ENCODE assay signal across 8 cellular contexts in the genomic region with DNA sequence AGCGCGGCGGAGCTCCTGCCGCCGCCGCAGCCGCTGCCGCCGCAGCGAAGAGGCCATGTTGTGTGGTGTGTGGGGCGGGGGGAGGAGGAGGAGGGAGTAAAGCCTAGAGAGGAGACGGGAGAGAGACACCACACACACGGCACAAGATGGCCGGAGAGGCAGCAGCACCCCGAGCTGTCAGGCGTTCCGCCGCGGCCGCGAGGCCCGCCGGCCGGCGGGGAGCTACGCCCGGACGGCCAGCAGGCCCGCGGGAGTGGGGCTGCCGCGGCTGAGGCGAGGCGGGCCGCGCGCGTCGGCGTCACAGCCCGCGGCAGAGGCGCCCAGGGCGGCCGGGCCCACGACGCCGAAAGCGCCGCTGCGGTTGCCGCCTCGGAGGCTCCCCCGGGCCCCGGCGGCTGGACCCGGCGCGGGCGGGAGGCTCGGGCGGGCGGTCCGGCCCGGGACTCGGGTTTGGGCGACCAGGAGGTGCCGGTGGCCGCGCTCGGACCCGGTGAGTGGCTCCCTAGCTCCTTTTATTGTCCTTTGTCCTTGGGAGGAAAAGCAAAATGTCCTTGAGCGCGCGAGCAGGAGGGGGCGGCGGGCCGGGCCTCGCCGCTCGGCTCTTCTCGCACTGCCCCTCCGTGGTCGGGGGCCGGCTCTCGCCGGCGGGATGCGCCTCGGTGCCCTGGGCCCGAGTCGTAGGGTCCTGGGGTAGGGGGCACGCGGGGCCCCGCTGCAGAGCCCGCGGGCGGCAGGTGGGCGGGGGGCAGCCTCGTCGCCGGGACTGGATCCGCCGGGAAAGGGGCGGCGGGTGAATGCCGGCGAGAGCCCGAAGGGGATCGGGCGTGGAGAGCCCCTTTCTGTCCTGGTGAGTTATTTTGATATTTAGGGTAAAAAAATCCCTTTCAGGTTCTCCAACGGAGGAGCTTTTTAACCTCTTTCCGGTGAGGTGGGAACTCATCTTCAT. TPM values are rescaled to one million over a fixed set of nuclear protein-coding genes. Genes with fewer than 3 reads are reported as not detected.
A peak's percentile ranks its signal among the peaks of the same experiment; 100 is the strongest.
DNase-seq lines count a peak whose midpoint lies in the region; ATAC-seq and TF ChIP-seq lines count a peak whose summit lies in the region.

No MANE protein-coding gene starts in this region.

- POLR2A ChIA-PET in activated CD8-positive, alpha-beta T cell treated with anti-CD3 and anti-CD28 coated beads for 36 hours (lab: Charles Lee) = interaction anchor here (0.6 to 19.7 kb wide), 27 partner anchors 10 to 106 kb away, joined by 3 to 642 read pairs (median 8); partner anchors contain the start of gene CHD2

- peak; percentile 33 for DNase-seq in GM10266 (ENCODE audit: extremely low spot score)
- peak; percentile 33 for DNase-seq in activated CD8-positive, alpha-beta T cell treated with anti-CD3 and anti-CD28 coated beads for 36 hours
- DNase-seq in 8988T = no peak
- no peak for DNase-seq in dedifferentiated amniotic fluid mesenchymal stem cell (ENCODE audit: extremely low spot score)

- no peak for TF ChIP-seq CTCF in GM10266 (IDR thresholded peaks at IDR 0.05; ENCODE audit: control insufficient read depth, insufficient read depth, low read depth, missing control alignments)
- no peak for TF ChIP-seq CTCF in activated CD8-positive, alpha-beta T cell treated with anti-CD3 and anti-CD28 coated beads for 36 hours (IDR thresholded peaks at IDR 0.05)

- peaks cover 39% of the 10 kb centered on the region for H3K4me1 ChIP-seq in neuron (ENCODE audit: insufficient read depth, low read length)

- peak overlapping the region; percentile 99 for H3K4me3 Mint-ChIP-seq in activated CD8-positive, alpha-beta T cell treated with anti-CD3 and anti-CD28 coated beads for 36 hours

- intact Hi-C loops in activated CD8-positive, alpha-beta T cell treated with anti-CD3 and anti-CD28 coated beads for 36 hours (cut with micrococcal nuclease) = loop anchor here (1.0 to 5.0 kb wide), 5 partner anchors 22 to 74 kb away; no protein-coding TSS in a partner anchor

- H3K4me1 Mint-ChIP-seq in activated CD8-positive, alpha-beta T cell treated with anti-CD3 and anti-CD28 coated beads for 36 hours (ENCODE audit: low read depth) = peaks cover 48% of the 10 kb centered on the region

- H3K4me3 ChIP-seq in neuron (ENCODE audit: low read length) = peak overlapping the region; percentile 94

- H3K9me3 ChIP-seq in neuron (ENCODE audit: low read length) = no peaks in the 10 kb centered on the region

- ATAC-seq in GM21529 (IDR thresholded peaks at IDR 0.05; ENCODE audit: unreplicated experiment) (peak; percentile 58), esophagus mucosa (peak; percentile 95)
- ATAC-seq in activated CD8-positive, alpha-beta T cell treated with anti-CD3 and anti-CD28 coated beads for 36 hours = peak; percentile 74

- CTCF ChIA-PET in activated CD8-positive, alpha-beta T cell treated with anti-CD3 and anti-CD28 coated beads for 36 hours (lab: Charles Lee) = interaction anchor here (0.6 to 6.7 kb wide), 14 partner anchors 20 to 85 kb away, joined by 3 to 64 read pairs (median 6); partner anchors contain the start of gene CHD2

- no peaks in the 10 kb centered on the region for H3K9me3 Mint-ChIP-seq in activated CD8-positive, alpha-beta T cell treated with anti-CD3 and anti-CD28 coated beads for 36 hours

- no peak overlapping the region for H2AFZ ChIP-seq in neuron (ENCODE audit: low read depth, low read length)

- TF ChIP-seq EP300 in Ishikawa (IDR thresholded peaks at IDR 0.05; ENCODE audit: borderline replicate concordance) = peak; percentile 68

- H3K36me3 ChIP-seq in neuron (ENCODE audit: insufficient read depth, low read length) = peaks cover 30% of the 10 kb centered on the region

- TF ChIP-seq RAD21 in Ishikawa (IDR thresholded peaks at IDR 0.05; ENCODE audit: low read depth) = peak; percentile 23; the same call in 1 of the 2 replicates

- peak overlapping the region; percentile 99 for H3K27ac Mint-ChIP-seq in activated CD8-positive, alpha-beta T cell treated with anti-CD3 and anti-CD28 coated beads for 36 hours

- no peaks in the 10 kb centered on the region for H3K27me3 Mint-ChIP-seq in activated CD8-positive, alpha-beta T cell treated with anti-CD3 and anti-CD28 coated beads for 36 hours

- peaks cover 44% of the 10 kb centered on the region for H3K36me3 Mint-ChIP-seq in activated CD8-positive, alpha-beta T cell treated with anti-CD3 and anti-CD28 coated beads for 36 hours (ENCODE audit: low read depth)

- H3K27me3 ChIP-seq in neuron (ENCODE audit: insufficient read depth, low read length) = no peaks in the 10 kb centered on the region

TF ChIP-seq in Ishikawa, 13 proteins besides CTCF, POLR2A, EP300 and RAD21:
- no peak for TF ChIP-seq CREB1 (IDR thresholded peaks at IDR 0.05; ENCODE audit: low read depth)
- TF ChIP-seq, protein P1, sequence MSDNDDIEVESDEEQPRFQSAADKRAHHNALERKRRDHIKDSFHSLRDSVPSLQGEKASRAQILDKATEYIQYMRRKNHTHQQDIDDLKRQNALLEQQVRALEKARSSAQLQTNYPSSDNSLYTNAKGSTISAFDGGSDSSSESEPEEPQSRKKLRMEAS (IDR thresholded peaks at IDR 0.05) = peak; percentile 64; the same call in 1 of the 2 replicates
- TF ChIP-seq EGR1 (IDR thresholded peaks at IDR 0.05) = peak; percentile 37; the same call in 1 of the 2 replicates
- no peak for TF ChIP-seq NFIC (IDR thresholded peaks at IDR 0.05)
- TF ChIP-seq TAF1 (IDR thresholded peaks at IDR 0.05; ENCODE audit: low read depth) = peak; percentile 76; the same call in 1 of the 2 replicates
- TF ChIP-seq, protein P2, sequence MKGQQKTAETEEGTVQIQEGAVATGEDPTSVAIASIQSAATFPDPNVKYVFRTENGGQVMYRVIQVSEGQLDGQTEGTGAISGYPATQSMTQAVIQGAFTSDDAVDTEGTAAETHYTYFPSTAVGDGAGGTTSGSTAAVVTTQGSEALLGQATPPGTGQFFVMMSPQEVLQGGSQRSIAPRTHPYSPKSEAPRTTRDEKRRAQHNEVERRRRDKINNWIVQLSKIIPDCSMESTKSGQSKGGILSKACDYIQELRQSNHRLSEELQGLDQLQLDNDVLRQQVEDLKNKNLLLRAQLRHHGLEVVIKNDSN (IDR thresholded peaks at IDR 0.05) = no peak
- TF ChIP-seq ZBTB7A (IDR thresholded peaks at IDR 0.05; ENCODE audit: low read depth) = peak; percentile 38; the same call in 1 of the 2 replicates
- TF ChIP-seq YY1 (IDR thresholded peaks at IDR 0.05; ENCODE audit: low read depth) = peak; percentile 92
- TF ChIP-seq FOXM1 (IDR thresholded peaks at IDR 0.05; ENCODE audit: borderline replicate concordance, low read depth) = no peak
- no peak; the same call in 1 of the 2 replicates for TF ChIP-seq TCF12 (IDR thresholded peaks at IDR 0.05; ENCODE audit: low read depth)
- TF ChIP-seq TEAD4 (IDR thresholded peaks at IDR 0.05) = peak; percentile 27; the same call in 1 of the 2 replicates

RNA-seq across cellular contexts. Expression of gene CHD2, which starts 17.2 kb away (rescaled TPM):
- total RNA-seq in activated CD8-positive, alpha-beta T cell treated with anti-CD3 and anti-CD28 coated beads for 36 hours = 100 to 1,000 TPM; 124 to 138 TPM
- 67.5 TPM for total RNA-seq in esophagus mucosa

Comparison
In these comparisons a context has a peak if more than half of its experiments do, and no peak if none do; other contexts are left out.
1. DNase-seq: peak in GM10266 (single experiment) and activated CD8-positive, alpha-beta T cell treated with anti-CD3 and anti-CD28 coated beads for 36 hours (single experiment); none in 8988T (single experiment) and dedifferentiated amniotic fluid mesenchymal stem cell (single experiment).
2. Peak in every context shown above with its lines, with median percentiles within 50 percentile points of each other: ATAC-seq.